Comparison of ENCODE assay signal across 19 cellular contexts in genomic region chr4:123031664-123032063, GRCh38.
DNase-seq lines count a peak whose midpoint lies in the region; ATAC-seq, FAIRE-seq and TF ChIP-seq lines count a peak whose summit lies in the region.
"Had no signal": no experiment of that assay in that cellular context is flagged by ENCODE, and none has a peak within 500 bp of the region (broad histone marks: within the 10 kb centered on the region; RNA-seq: fewer than 3 reads in every experiment).

No MANE protein-coding gene starts in this region.

- H2BK15ac ChIP-seq in IMR-90 (ENCODE audit: low read depth, low read length): no peak overlapping the region; the same call in 2 of the 3 replicates

- H3K27ac ChIP-seq in IMR-90 (ENCODE audit: insufficient read depth, low read length) (no peak overlapping the region), keratinocyte (ENCODE audit: control insufficient read depth, insufficient read depth, low read length) (no peak overlapping the region), gastroesophageal sphincter (no peak overlapping the region)
- H3K27ac ChIP-seq: A549, C4-2B had no signal

- POLR2A ChIA-PET in IMR-90 (lab: Charles Lee; ENCODE audit: unreplicated experiment) (no interaction called here), WTC11 (lab: Charles Lee) (no interaction called here)

- peak overlapping the region; percentile 14; the same call in 1 of the 2 replicates for H2BK20ac ChIP-seq in IMR-90 (ENCODE audit: low read depth, low read length)

- TF ChIP-seq CTCF in IMR-90 (conservative IDR thresholded peaks at IDR 0.05; ENCODE audit: low read depth, low read length) (no peak), WTC11 (IDR thresholded peaks at IDR 0.05) (no peak), keratinocyte (optimal IDR thresholded peaks at IDR 0.05 in 1 of 3, IDR thresholded peaks at IDR 0.05 in 1 of 3, conservative IDR thresholded peaks at IDR 0.05 in 1 of 3; ENCODE audit: extremely low read depth in 1 of 3, insufficient read depth in 2 of 3, low read length in 3 of 3) (no peak), osteocyte (IDR thresholded peaks at IDR 0.05) (no peak), gastroesophageal sphincter (IDR thresholded peaks at IDR 0.05) (no peak)

- no peak overlapping the region for H3K4me3 Mint-ChIP-seq in WTC11
- H3K4me3 Mint-ChIP-seq in osteocyte (ENCODE audit: unreplicated experiment): no peak overlapping the region
- H3K4me3 Mint-ChIP-seq: CD4-positive, alpha-beta memory T cell had no signal

- no peak for ATAC-seq in IMR-90 (ENCODE audit: low read depth)
- ATAC-seq in WTC11: no peak
- ATAC-seq in HG02678 (IDR thresholded peaks at IDR 0.05; ENCODE audit: unreplicated experiment): no peak
- ATAC-seq in gastroesophageal sphincter: no peak
- ATAC-seq: A549 had no signal

- no peak for TF ChIP-seq POLR2A in IMR-90 (IDR thresholded peaks at IDR 0.05; ENCODE audit: low read depth, low read length)
- no peak for TF ChIP-seq POLR2A in gastroesophageal sphincter (IDR thresholded peaks at IDR 0.05)

- H3K4me1 Mint-ChIP-seq in WTC11: peaks cover 17% of the 10 kb centered on the region
- peaks cover 20% of the 10 kb centered on the region for H3K4me1 Mint-ChIP-seq in osteocyte (ENCODE audit: unreplicated experiment)

- H4K8ac ChIP-seq in IMR-90 (ENCODE audit: low read depth in 2 of 2, low read length in 2 of 2): peak overlapping the region in 1 of 2 experiments; percentile 60; a peak in 1 of 4 replicates

- H3K79me1 ChIP-seq in IMR-90 (ENCODE audit: low read depth in 1 of 2, low read length in 2 of 2): peaks cover 0 to 3% of the 10 kb centered on the region in 2 experiments; a peak in 3 of 4 replicates

- peak; percentile 34 for FAIRE-seq in keratinocyte (lab: Jason Lieb, UNC)
- FAIRE-seq: A549, D721Med, GM12892 had no signal

- TF ChIP-seq EP300 in gastroesophageal sphincter (IDR thresholded peaks at IDR 0.05): no peak

- no peak for TF ChIP-seq RAD21 in IMR-90 (IDR thresholded peaks at IDR 0.05; ENCODE audit: low read length)

- H3K4ac ChIP-seq in IMR-90 (ENCODE audit: low read depth, low read length): no peak overlapping the region

- peak overlapping the region; percentile 48 for H2BK5ac ChIP-seq in IMR-90 (ENCODE audit: low read depth, low read length, poor library complexity, severe bottlenecking)

- 0 out of 2 replicates have a peak overlapping the region, but pooled peaks have one; percentile 37 for H3K14ac ChIP-seq in IMR-90 (replicated peaks; ENCODE audit: low read depth, low read length)

- H2AFZ ChIP-seq in IMR-90 (replicated peaks; ENCODE audit: low read length, poor library complexity): no peak overlapping the region
- peak overlapping the region; percentile 20 for H2AFZ ChIP-seq in keratinocyte (ENCODE audit: control insufficient read depth, low read length)

- no peaks in the 10 kb centered on the region for H3K9me3 ChIP-seq in IMR-90 (ENCODE audit: control insufficient read depth, insufficient read depth, low read length)
- H3K9me3 ChIP-seq in keratinocyte (ENCODE audit: control insufficient read depth, low read depth, low read length): no peaks in the 10 kb centered on the region
- no peaks in the 10 kb centered on the region for H3K9me3 ChIP-seq in gastroesophageal sphincter
- H3K9me3 ChIP-seq: A549, BE2C had no signal

- H3K4me3 ChIP-seq in IMR-90 (ENCODE audit: insufficient read depth, low read depth, low read length) (no peak overlapping the region), keratinocyte (ENCODE audit: control insufficient read depth in 2 of 3, extremely low read depth in 1 of 3, insufficient read depth in 2 of 3, low read depth in 1 of 3, low read length in 3 of 3) (no peak overlapping the region), gastroesophageal sphincter (no peak overlapping the region)
- H3K4me3 ChIP-seq: A549 had no signal

- CTCF ChIA-PET in IMR-90 (lab: Yijun Ruan, JAX) (interaction anchor here (1.0 kb wide), 1 partner anchor 11 kb away, joined by 4 read pairs; no protein-coding TSS in a partner anchor), WTC11 (lab: Charles Lee) (no interaction called here)

- no TSS peak for BruUV-seq in IMR-90 (replicated peaks; lab: Mats Ljungman, UMichigan)

- H3K27ac Mint-ChIP-seq in WTC11: peak overlapping the region; percentile 10; the same call in 1 of the 2 replicates
- peak overlapping the region; percentile 33 for H3K27ac Mint-ChIP-seq in osteocyte (ENCODE audit: unreplicated experiment)

- dilution Hi-C loops in IMR-90 (cut with HindIII; ENCODE audit: low sequenced_read_pairs, unreplicated experiment) (no loop called here), keratinocyte (cut with MboI; ENCODE audit: extremely low pct_ligation_motif_present, low sequenced_read_pairs) (no loop called here)

- H3K36me3 Mint-ChIP-seq in WTC11 (peaks cover 5% of the 10 kb centered on the region), osteocyte (ENCODE audit: unreplicated experiment) (peaks cover 8% of the 10 kb centered on the region)

- H3K27me3 ChIP-seq in IMR-90 (ENCODE audit: control insufficient read depth, insufficient read depth, low read length) (no peaks in the 10 kb centered on the region), keratinocyte (ENCODE audit: control insufficient read depth, extremely low read depth, insufficient read depth, low read length) (no peaks in the 10 kb centered on the region), gastroesophageal sphincter (no peaks in the 10 kb centered on the region)
- H3K27me3 ChIP-seq: BE2C had no signal

- no peak overlapping the region for H3K23ac ChIP-seq in IMR-90 (ENCODE audit: low read depth, low read length)

- intact Hi-C loops in IMR-90 (cut with micrococcal nuclease): no loop called here

- H3K9me3 Mint-ChIP-seq in WTC11: no peaks in the 10 kb centered on the region
- H3K9me3 Mint-ChIP-seq in osteocyte (ENCODE audit: unreplicated experiment): peaks cover 3% of the 10 kb centered on the region
- H3K9me3 Mint-ChIP-seq: CD4-positive, alpha-beta memory T cell had no signal

- no peak overlapping the region for H4K91ac ChIP-seq in IMR-90 (ENCODE audit: insufficient read depth, low read depth, low read length)

- H3K4me2 ChIP-seq in IMR-90 (ENCODE audit: low read depth, low read length) (no peak overlapping the region), keratinocyte (ENCODE audit: control insufficient read depth, extremely low read depth, insufficient read depth, low read depth, low read length) (no peak overlapping the region)
- H3K4me2 ChIP-seq: A549 had no signal

- DNase-seq in IMR-90 (no peak), WTC11 (ENCODE audit: low spot score) (no peak), keratinocyte (ENCODE audit: low read depth, low spot score) (no peak), osteocyte (ENCODE audit: extremely low spot score, unreplicated experiment) (no peak), COLO829 (ENCODE audit: low spot score) (no peak)
- DNase-seq: BE2C; CD4-positive, alpha-beta memory T cell; COR-L47; DMS153; DMS79 treated with DMSO at 0.1 percent for 48 hours; EL; GDM1; HCEC 1CT had no signal

- no peaks in the 10 kb centered on the region for H3K79me2 ChIP-seq in keratinocyte (ENCODE audit: control insufficient read depth, insufficient read depth, low read length)

- in situ Hi-C loops in IMR-90 (cut with MboI; ENCODE audit: low sequenced_read_pairs): no loop called here

- no peak overlapping the region for H3K9ac ChIP-seq in IMR-90 (ENCODE audit: low read depth, low read length)
- no peak overlapping the region for H3K9ac ChIP-seq in keratinocyte (ENCODE audit: control insufficient read depth, extremely low read depth, insufficient read depth, low read length)

- H4K5ac ChIP-seq in IMR-90 (ENCODE audit: low read depth, low read length): no peak overlapping the region

- peak overlapping the region; percentile 32; the same call in 1 of the 2 replicates for H2BK120ac ChIP-seq in IMR-90 (ENCODE audit: low read depth, low read length)

- H2AK5ac ChIP-seq in IMR-90 (ENCODE audit: low read depth, low read length): no peak overlapping the region

- H3K18ac ChIP-seq in IMR-90 (ENCODE audit: low read depth, low read length): peak overlapping the region; percentile 61; the same call in 1 of the 2 replicates

- H3K4me1 ChIP-seq in IMR-90 (ENCODE audit: control insufficient read depth, insufficient read depth, low read length) (peaks cover 8% of the 10 kb centered on the region), keratinocyte (ENCODE audit: control insufficient read depth, extremely low read depth, insufficient read depth, low read length) (peaks cover 11% of the 10 kb centered on the region), gastroesophageal sphincter (no peaks in the 10 kb centered on the region)
- H3K4me1 ChIP-seq: BE2C had no signal

- H3K27me3 Mint-ChIP-seq in WTC11 (ENCODE audit: low read depth): no peaks in the 10 kb centered on the region
- H3K27me3 Mint-ChIP-seq in osteocyte (ENCODE audit: unreplicated experiment): no peaks in the 10 kb centered on the region
- H3K27me3 Mint-ChIP-seq: CD4-positive, alpha-beta memory T cell had no signal

- H3K56ac ChIP-seq in IMR-90 (ENCODE audit: extremely low read depth, insufficient read depth, low read length): no peak overlapping the region

- no CpG with 5 or more reads among the region's 2 CpGs for WGBS in IMR-90 (ENCODE audit: extremely low coverage in 2 of 2, insufficient read length in 1 of 2), 2 experiments
- WGBS in gastroesophageal sphincter (ENCODE audit: low coverage in 1 of 2), 2 donors: 78 to 85% methylated on average over 2 of the region's 2 CpGs

- no peak overlapping the region for H2AK9ac ChIP-seq in IMR-90 (replicated peaks; ENCODE audit: low read depth, low read length, poor library complexity)

- peaks cover 8% of the 10 kb centered on the region for H3K9me1 ChIP-seq in IMR-90 (ENCODE audit: insufficient read depth, low read length)
- H3K9me1 ChIP-seq in keratinocyte (ENCODE audit: control insufficient read depth, extremely low read depth, insufficient read depth, low read length): no peaks in the 10 kb centered on the region

- H3K36me3 ChIP-seq in IMR-90 (ENCODE audit: control insufficient read depth, insufficient read depth, low read length): no peaks in the 10 kb centered on the region
- no peaks in the 10 kb centered on the region for H3K36me3 ChIP-seq in keratinocyte (ENCODE audit: control insufficient read depth in 2 of 2, extremely low read depth in 1 of 2, insufficient read depth in 2 of 2, low read length in 2 of 2)
- H3K36me3 ChIP-seq in gastroesophageal sphincter: peaks cover 0 to 9% of the 10 kb centered on the region in 2 donors
- H3K36me3 ChIP-seq: BE2C had no signal

- no peaks in the 10 kb centered on the region for H4K20me1 ChIP-seq in IMR-90 (ENCODE audit: insufficient read depth, low read length)
- no peaks in the 10 kb centered on the region for H4K20me1 ChIP-seq in keratinocyte (ENCODE audit: control insufficient read depth, extremely low read depth, insufficient read depth, low read length)

TF ChIP-seq in IMR-90, 13 proteins besides CTCF, POLR2A, EP300 and RAD21 (continues in another document):
- no peak for TF ChIP-seq RFX5 (IDR thresholded peaks at IDR 0.05; ENCODE audit: low read depth, low read length)

TF ChIP-seq in WTC11, 78 proteins besides CTCF, POLR2A, EP300 and RAD21 (continues in another document):
- no peak for TF ChIP-seq JAZF1 (CRISPR knock-in tag; IDR thresholded peaks at IDR 0.05)
